1 cellular context compared by ENCODE assay signal in genomic region chr1:108706643-108707042, GRCh38.
TF ChIP-seq lines count a peak whose summit lies in the region.

No MANE protein-coding gene starts in this region.

TF ChIP-seq in K562, 482 proteins besides CTCF, POLR2A, EP300 and RAD21 (continued from another document):
- TF ChIP-seq NR0B1 (IDR thresholded peaks at IDR 0.05; ENCODE audit: partially characterized antibody) (no peak), ZNF830 (CRISPR knock-in tag; IDR thresholded peaks at IDR 0.05) (no peak), CREM (IDR thresholded peaks at IDR 0.05; ENCODE audit: low read depth) (no peak), ZNF655 (CRISPR knock-in tag; IDR thresholded peaks at IDR 0.05) (no peak), HNRNPK (IDR thresholded peaks at IDR 0.05; ENCODE audit: low read depth, low read length, poor library complexity, severe bottlenecking) (no peak), ESRRA (IDR thresholded peaks at IDR 0.05; ENCODE audit: borderline replicate concordance, low read depth) (no peak), ZNF398 (CRISPR knock-in tag; IDR thresholded peaks at IDR 0.05) (no peak), HMGN3 (IDR thresholded peaks at IDR 0.05; ENCODE audit: borderline replicate concordance, extremely low read depth, insufficient read length, low read depth, low read length) (no peak), ZBTB12 (CRISPR knock-in tag; IDR thresholded peaks at IDR 0.05) (no peak), MIER1 (IDR thresholded peaks at IDR 0.05; ENCODE audit: low read depth) (no peak), JUNB (CRISPR knock-in tag; conservative IDR thresholded peaks at IDR 0.05) (no peak), HSF4 (CRISPR knock-in tag; IDR thresholded peaks at IDR 0.05; ENCODE audit: borderline replicate concordance) (no peak), MITF (IDR thresholded peaks at IDR 0.05) (no peak), ZBTB8A (IDR thresholded peaks at IDR 0.05; ENCODE audit: partially characterized antibody) (no peak), ZNF512 (tag; IDR thresholded peaks at IDR 0.05) (no peak), STAT6 (CRISPR knock-in tag; IDR thresholded peaks at IDR 0.05) (no peak)
TF ChIP-seq in K562: peak in this region for 13.
